17 cellular contexts compared by ENCODE assay signal in the genomic region with DNA sequence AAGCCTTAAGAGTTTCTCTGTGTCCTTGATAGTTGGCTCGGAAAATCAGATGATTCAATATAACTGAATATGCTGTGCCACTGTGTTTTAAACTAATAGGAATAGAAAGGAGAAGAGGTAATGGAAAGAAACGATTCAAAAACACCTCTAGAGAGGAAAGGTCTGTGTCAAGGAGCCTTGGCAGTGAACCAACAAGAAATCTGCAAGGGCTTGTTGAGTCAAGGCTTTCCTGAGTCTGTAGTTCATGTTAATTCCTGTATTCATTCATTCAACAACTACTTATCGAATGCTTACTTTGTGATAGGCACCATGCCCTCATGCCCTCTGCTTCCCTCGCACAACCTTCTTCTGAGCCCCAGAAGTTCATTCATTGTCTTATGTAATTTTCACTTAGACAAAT.
DNase-seq lines count a peak whose midpoint lies in the region; ATAC-seq, FAIRE-seq and TF ChIP-seq lines count a peak whose summit lies in the region.
"Had no signal": no experiment of that assay in that cellular context is flagged by ENCODE, and none has a peak within 500 bp of the region (broad histone marks: within the 10 kb centered on the region; RNA-seq: fewer than 3 reads in every experiment).

No MANE protein-coding gene starts in this region.

- DNase-seq in HPDE6-E6E7 (ENCODE audit: extremely low spot score) (peak; percentile 6), astrocyte of the hippocampus (ENCODE audit: low read depth, low spot score) (peak; percentile 6), endothelial cell of umbilical vein (ENCODE audit: low read depth, low spot score) (peak; percentile 34), left lung (no peak), GDM1 (lab: John Stamatoyannopoulos, UW) (no peak), pancreas (no peak)
- DNase-seq: BE2C; CD4-positive, alpha-beta memory T cell; DMS79; GM23248; H9 had no signal

- no peaks in the 10 kb centered on the region for H3K79me2 ChIP-seq in endothelial cell of umbilical vein (ENCODE audit: control insufficient read depth, insufficient read depth, low read length)

- H3K27me3 ChIP-seq in endothelial cell of umbilical vein (ENCODE audit: control insufficient read depth in 2 of 2, insufficient read depth in 2 of 2, low read length in 2 of 2), result no peaks in the 10 kb centered on the region
- H3K27me3 ChIP-seq in left lung, result no peaks in the 10 kb centered on the region
- no peaks in the 10 kb centered on the region for H3K27me3 ChIP-seq in pancreas
- H3K27me3 ChIP-seq: BE2C had no signal

- ATAC-seq in left lung (peak; percentile 26), pancreas (no peak), GM18502 (IDR thresholded peaks at IDR 0.05; ENCODE audit: poor library complexity, unreplicated experiment) (no peak)
- ATAC-seq: A549, HepG2 had no signal

- TF ChIP-seq CTCF in endothelial cell of umbilical vein (IDR thresholded peaks at IDR 0.05; ENCODE audit: extremely low read depth in 1 of 2, insufficient read depth in 1 of 2, low read depth in 1 of 2, low read length in 2 of 2), result no peak
- no peak for TF ChIP-seq CTCF in left lung (IDR thresholded peaks at IDR 0.05)
- TF ChIP-seq CTCF in pancreas (IDR thresholded peaks at IDR 0.05), result no peak

- 37 to 52% methylated on average over 4 of the region's 4 CpGs for WGBS in pancreas, 2 donors

- H3K9me1 ChIP-seq in endothelial cell of umbilical vein (replicated peaks; ENCODE audit: control insufficient read depth, extremely low read depth, insufficient read depth, low read length), result no peaks in the 10 kb centered on the region

- H2AFZ ChIP-seq in endothelial cell of umbilical vein (ENCODE audit: low read depth, low read length), result no peak overlapping the region
- H2AFZ ChIP-seq: GM23248 had no signal

- H3K4me3 ChIP-seq in endothelial cell of umbilical vein (replicated peaks in 1 of 3; ENCODE audit: insufficient read depth in 1 of 3, low read depth in 1 of 3, low read length in 3 of 3) (no peak overlapping the region), left lung (no peak overlapping the region), pancreas (no peak overlapping the region)
- H3K4me3 ChIP-seq: A549, GM23248 had no signal

- FAIRE-seq in endothelial cell of umbilical vein (lab: Jason Lieb, UNC) (no peak), pancreas (lab: Jason Lieb, UNC) (no peak)
- FAIRE-seq: A549, GM12891, HepG2, HTR-8/SVneo had no signal

- dilution Hi-C loops in endothelial cell of umbilical vein (cut with MboI; ENCODE audit: extremely low pct_ligation_motif_present, low sequenced_read_pairs), result no loop called here

- no peaks in the 10 kb centered on the region for H3K4me1 ChIP-seq in endothelial cell of umbilical vein (ENCODE audit: control insufficient read depth, extremely low read depth, insufficient read depth, low read length)
- no peaks in the 10 kb centered on the region for H3K4me1 ChIP-seq in left lung
- H3K4me1 ChIP-seq in pancreas, result no peaks in the 10 kb centered on the region
- H3K4me1 ChIP-seq: A549, BE2C had no signal

- no peak for TF ChIP-seq POLR2A in endothelial cell of umbilical vein (IDR thresholded peaks at IDR 0.05; ENCODE audit: low read depth, low read length)

- H3K9me3 ChIP-seq in endothelial cell of umbilical vein (replicated peaks; ENCODE audit: control insufficient read depth, insufficient read depth, low read length) (no peaks in the 10 kb centered on the region), left lung (peaks cover 0 to under 1% of the 10 kb centered on the region in 2 donors), pancreas (no peaks in the 10 kb centered on the region)
- H3K9me3 ChIP-seq: A549, BE2C had no signal

- no peak overlapping the region for H3K4me2 ChIP-seq in endothelial cell of umbilical vein (ENCODE audit: insufficient read depth, low read length)
- H3K4me2 ChIP-seq: A549 had no signal

- no peak overlapping the region for H3K27ac ChIP-seq in endothelial cell of umbilical vein (ENCODE audit: insufficient read depth, low read depth, low read length)
- no peak overlapping the region for H3K27ac ChIP-seq in left lung
- H3K27ac ChIP-seq in pancreas, result no peak overlapping the region
- H3K27ac ChIP-seq: A549, C4-2B, GM23248 had no signal

- intact Hi-C loops in endothelial cell of umbilical vein (cut with micrococcal nuclease) (no loop called here), left lung (cut with DNase I) (no loop called here), pancreas (cut with DNase I) (no loop called here)

- no peaks in the 10 kb centered on the region for H4K20me1 ChIP-seq in endothelial cell of umbilical vein (replicated peaks; ENCODE audit: control insufficient read depth, extremely low read depth, insufficient read depth, low read length)

- POLR2A ChIA-PET in endothelial cell of umbilical vein (lab: Charles Lee), result no interaction called here

- no peak overlapping the region for H3K9ac ChIP-seq in endothelial cell of umbilical vein (replicated peaks; ENCODE audit: extremely low read depth, insufficient read depth, low read length)
- H3K9ac ChIP-seq: GM23248 had no signal

- no TSS peak for BruUV-seq in endothelial cell of umbilical vein (replicated peaks; lab: Mats Ljungman, UMichigan)

- CTCF ChIA-PET in endothelial cell of umbilical vein (lab: Charles Lee), result no interaction called here

- H3K36me3 ChIP-seq in endothelial cell of umbilical vein (ENCODE audit: control insufficient read depth in 2 of 2, extremely low read depth in 1 of 2, insufficient read depth in 2 of 2, low read length in 2 of 2) (no peaks in the 10 kb centered on the region), left lung (no peaks in the 10 kb centered on the region), pancreas (no peaks in the 10 kb centered on the region)
- H3K36me3 ChIP-seq: BE2C had no signal

TF ChIP-seq in endothelial cell of umbilical vein, 7 proteins besides CTCF, POLR2A, EP300 and RAD21:
- TF ChIP-seq, protein P1, sequence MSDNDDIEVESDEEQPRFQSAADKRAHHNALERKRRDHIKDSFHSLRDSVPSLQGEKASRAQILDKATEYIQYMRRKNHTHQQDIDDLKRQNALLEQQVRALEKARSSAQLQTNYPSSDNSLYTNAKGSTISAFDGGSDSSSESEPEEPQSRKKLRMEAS (IDR thresholded peaks at IDR 0.05; ENCODE audit: insufficient read depth, insufficient read length), result no peak
- TF ChIP-seq POLR2AphosphoS5 (IDR thresholded peaks at IDR 0.05; ENCODE audit: insufficient read depth, low read depth, low read length) (no peak), MYC (IDR thresholded peaks at IDR 0.05; ENCODE audit: low read depth, low read length) (no peak), GATA2 (IDR thresholded peaks at IDR 0.05; ENCODE audit: insufficient read depth, insufficient read length, low read depth, low read length) (no peak), FOS (IDR thresholded peaks at IDR 0.05; ENCODE audit: borderline replicate concordance, insufficient read depth, low read length) (no peak), EZH2 (IDR thresholded peaks at IDR 0.05; ENCODE audit: borderline replicate concordance, low read depth, low read length, severe bottlenecking) (no peak), JUN (IDR thresholded peaks at IDR 0.05; ENCODE audit: borderline replicate concordance, insufficient read depth, insufficient read length, low read depth) (no peak)

Comparison
In these comparisons a context has a peak if more than half of its experiments do, and no peak if none do; other contexts are left out.
1. DNase-seq: peak in HPDE6-E6E7 (single experiment), astrocyte of the hippocampus (single experiment) and endothelial cell of umbilical vein (single experiment); none in left lung (0 of 2), GDM1 (single experiment) and pancreas (0 of 6).